8 cellular contexts compared by ENCODE assay signal in the genomic region with DNA sequence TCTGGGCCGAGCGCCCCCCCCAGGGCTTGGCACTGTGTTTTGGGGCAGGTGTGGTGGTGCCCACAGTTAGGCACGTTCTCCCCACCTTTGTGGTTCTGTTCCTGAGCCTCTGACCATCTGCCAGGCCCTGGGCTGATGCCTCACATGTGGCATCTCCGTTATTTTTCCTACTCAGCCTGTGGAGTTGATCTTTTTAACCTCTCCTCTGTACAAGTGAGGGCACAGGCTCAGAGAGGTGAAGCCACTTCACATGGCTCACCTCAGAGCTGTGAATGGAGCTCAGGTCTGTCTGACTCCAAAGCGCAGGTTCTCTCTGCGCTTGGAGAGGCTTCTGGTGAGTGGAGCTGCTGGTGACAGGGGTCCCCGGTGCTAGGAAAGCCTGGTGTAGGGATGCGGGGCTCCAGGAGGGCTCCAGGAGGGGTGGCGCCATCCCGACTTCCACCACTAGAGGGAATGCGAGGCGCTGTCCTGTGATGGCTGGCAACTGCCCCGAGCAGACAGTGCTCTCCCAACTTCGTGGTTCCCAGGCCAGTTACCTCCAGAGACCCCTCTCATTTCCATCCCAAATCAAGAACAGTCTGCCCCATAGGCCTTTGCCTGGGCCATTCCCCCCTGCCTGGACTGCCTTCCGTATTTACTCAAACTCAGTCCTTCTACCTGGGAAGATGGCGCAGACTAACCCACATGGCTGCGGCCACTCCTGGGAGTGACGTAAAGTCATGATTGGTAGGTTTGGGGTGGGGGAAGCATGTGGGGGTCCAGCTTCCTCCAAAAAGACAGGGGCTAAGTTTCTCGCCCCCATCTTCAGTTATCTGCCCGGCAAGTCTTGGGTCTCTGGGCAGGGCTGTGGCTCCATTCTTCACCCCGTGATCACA. TPM values are rescaled to one million over a fixed set of nuclear protein-coding genes. Genes with fewer than 3 reads are reported as not detected.
DNase-seq lines count a peak whose midpoint lies in the region; ATAC-seq and TF ChIP-seq lines count a peak whose summit lies in the region.

No MANE protein-coding gene starts in this region.

- no peaks in the 10 kb centered on the region for H3K36me3 Mint-ChIP-seq in T-helper 2 cell treated with Interferon-gamma antibody and Interleukin-4, amounts not matched to agents 5 μg/mL and 100 μg/mL, for 36 hours (ENCODE audit: low read depth)

- DNase-seq in 8988T (peak; percentile 77), GM13976 (ENCODE audit: low spot score) (peak; percentile 76), body of pancreas (peak; percentile 39 to 71 (median 56)), left colon (peak in 1 of 2 donors; percentile 69), mesenteric fat pad (ENCODE audit: low spot score) (no peak)
- peak; percentile 39 for DNase-seq in T-helper 2 cell treated with Interferon-gamma antibody and Interleukin-4, amounts not matched to agents 5 μg/mL and 100 μg/mL, for 36 hours (ENCODE audit: low spot score)
- DNase-seq in stimulated activated CD8-positive, alpha-beta memory T cell treated with anti-CD3 and anti-CD28 coated beads, Interleukin-7, amount 100 ng/mL, for 24 hours (ENCODE audit: low read depth): peak; percentile 40

- intact Hi-C loops in body of pancreas (cut with DNase I) (no loop called here), left colon (cut with DNase I, micrococcal nuclease) (no loop called here)

- H3K27me3 Mint-ChIP-seq in T-helper 2 cell treated with Interferon-gamma antibody and Interleukin-4, amounts not matched to agents 5 μg/mL and 100 μg/mL, for 36 hours (ENCODE audit: low read depth): no peaks in the 10 kb centered on the region

- peak; percentile 36 for ATAC-seq in body of pancreas
- ATAC-seq in left colon: peak; percentile 81
- no peak for ATAC-seq in GM19452 (IDR thresholded peaks at IDR 0.05; ENCODE audit: unreplicated experiment)

- no peak overlapping the region for H3K27ac Mint-ChIP-seq in T-helper 2 cell treated with Interferon-gamma antibody and Interleukin-4, amounts not matched to agents 5 μg/mL and 100 μg/mL, for 36 hours

- H3K4me1 ChIP-seq in body of pancreas: peaks cover 66% of the 10 kb centered on the region

- H3K27me3 ChIP-seq in body of pancreas: no peaks in the 10 kb centered on the region

- H3K9me3 ChIP-seq in body of pancreas: no peaks in the 10 kb centered on the region

- in situ Hi-C loops in GM13976 (cut with MboI; ENCODE audit: low sequenced_read_pairs, unreplicated experiment): no loop called here

- no peak for TF ChIP-seq POLR2A in body of pancreas (IDR thresholded peaks at IDR 0.05)

- 63% methylated on average over 20 to 21 of the region's 21 CpGs for WGBS in body of pancreas, 2 donors

- H3K4me3 Mint-ChIP-seq in T-helper 2 cell treated with Interferon-gamma antibody and Interleukin-4, amounts not matched to agents 5 μg/mL and 100 μg/mL, for 36 hours: no peak overlapping the region

- H3K9me3 Mint-ChIP-seq in T-helper 2 cell treated with Interferon-gamma antibody and Interleukin-4, amounts not matched to agents 5 μg/mL and 100 μg/mL, for 36 hours: no peaks in the 10 kb centered on the region

- TF ChIP-seq CTCF in GM13976 (IDR thresholded peaks at IDR 0.05; ENCODE audit: borderline replicate concordance, control extremely low read depth, extremely low read depth, insufficient read depth, missing control alignments): peak; percentile 50
- TF ChIP-seq CTCF in body of pancreas (IDR thresholded peaks at IDR 0.05): peak; percentile 48 to 79 (median 63)

- H3K4me3 ChIP-seq in body of pancreas: no peak overlapping the region

- no peaks in the 10 kb centered on the region for H3K36me3 ChIP-seq in body of pancreas (replicated peaks in 1 of 2; ENCODE audit: insufficient read depth in 1 of 2, low read depth in 2 of 2)

- H3K27ac ChIP-seq in body of pancreas: peak overlapping the region in 3 of 4 donors; percentile 68 to 81 (median 76)

- no peaks in the 10 kb centered on the region for H3K4me1 Mint-ChIP-seq in T-helper 2 cell treated with Interferon-gamma antibody and Interleukin-4, amounts not matched to agents 5 μg/mL and 100 μg/mL, for 36 hours (ENCODE audit: low read depth)

RNA-seq across cellular contexts. Expression of gene BCL7A, which starts 9.9 kb away (rescaled TPM):
- total RNA-seq in body of pancreas (10 to 100 TPM; 19.1 to 25.2 TPM), left colon (1 to 10 TPM; 6.5 to 6.7 TPM), mesenteric fat pad (3.2 TPM)

RNA-seq across cellular contexts. Expression of gene MLXIP, which starts 47.0 kb away (rescaled TPM):
- total RNA-seq in body of pancreas (10 to 100 TPM; 43.6 to 84.0 TPM), left colon (100 to 1,000 TPM; 125 to 175 TPM), mesenteric fat pad (68.4 TPM)
